ENCODE assay signal across 33 cellular contexts in the genomic region with DNA sequence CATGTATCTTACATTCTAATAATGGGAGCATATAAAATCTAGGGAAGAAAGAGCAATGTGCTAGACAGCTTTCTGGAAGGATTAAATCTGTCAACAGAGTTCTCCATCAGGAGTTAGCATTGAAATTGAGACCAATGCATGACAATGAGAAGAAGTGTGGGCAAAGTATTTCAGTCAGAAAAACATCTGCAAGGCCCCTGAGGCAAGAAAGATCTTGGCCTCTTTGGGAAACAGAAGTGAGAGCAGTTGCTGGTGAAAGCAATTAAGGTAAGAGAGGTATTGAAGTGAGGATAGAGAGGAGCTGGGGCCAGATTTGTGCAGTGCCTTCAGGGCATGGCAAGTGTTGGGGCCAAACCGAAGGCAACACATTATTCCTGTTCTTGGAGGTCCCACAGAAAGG.
"Had no signal": no experiment of that assay in that cellular context is flagged by ENCODE, and none has a peak within 500 bp of the region (broad histone marks: within the 10 kb centered on the region; RNA-seq: fewer than 3 reads in every experiment).

No MANE protein-coding gene starts in this region.

- H3K4me3 ChIP-seq: ascending aorta, breast epithelium, cardiac muscle cell, colonic mucosa, esophagus squamous epithelium, gastroesophageal sphincter had no signal

- H3K27ac Mint-ChIP-seq: activated CD4-positive, alpha-beta memory T cell treated with anti-CD3 and anti-CD28 coated beads, Interleukin-2, amount 10 ng/mL, durations not matched to agents 7 days and 5 days; activated CD4-positive, alpha-beta T cell treated with anti-CD3 and anti-CD28 coated beads, Interleukin-2, amount 10 ng/mL, durations not matched to agents 7 days and 5 days; activated naive CD4-positive, alpha-beta T cell treated with anti-CD3 and anti-CD28 coated beads, Interleukin-2, amount 10 ng/mL, durations not matched to agents 7 days and 5 days; activated naive CD4-positive, alpha-beta T cell treated with anti-CD3 and anti-CD28 coated beads, Interleukin-2, amount 50 U/mL, for 72 hours; activated naive CD8-positive, alpha-beta T cell treated with anti-CD3 and anti-CD28 coated beads, Interleukin-2, amount 10 ng/mL, durations not matched to agents 7 days and 5 days; activated T-cell treated with anti-CD3 and anti-CD28 coated beads, Interleukin-2, amount 50 U/mL, for 24 hours; activated T-cell treated with anti-CD3 and anti-CD28 coated beads, Interleukin-2, amount 50 U/mL, for 72 hours; brain; T-helper 17 cell; T-helper 2 cell treated with Interferon-gamma antibody and Interleukin-4, amounts not matched to agents 5 μg/mL and 100 μg/mL, for 36 hours had no signal

- H3K4me1 Mint-ChIP-seq: activated CD4-positive, alpha-beta memory T cell treated with anti-CD3 and anti-CD28 coated beads, Interleukin-2, amount 10 ng/mL, durations not matched to agents 7 days and 5 days; activated CD4-positive, alpha-beta T cell treated with anti-CD3 and anti-CD28 coated beads, Interleukin-2, amount 10 ng/mL, durations not matched to agents 7 days and 5 days; activated naive CD4-positive, alpha-beta T cell treated with anti-CD3 and anti-CD28 coated beads, Interleukin-2, amount 10 ng/mL, durations not matched to agents 7 days and 5 days; activated naive CD8-positive, alpha-beta T cell treated with anti-CD3 and anti-CD28 coated beads, Interleukin-2, amount 10 ng/mL, durations not matched to agents 7 days and 5 days; T-helper 17 cell had no signal

- FAIRE-seq: endometrium, endothelial cell of umbilical vein had no signal

- H3K4me3 Mint-ChIP-seq: activated CD4-positive, alpha-beta memory T cell treated with anti-CD3 and anti-CD28 coated beads, Interleukin-2, amount 10 ng/mL, durations not matched to agents 7 days and 5 days; activated CD4-positive, alpha-beta T cell treated with anti-CD3 and anti-CD28 coated beads, Interleukin-2, amount 10 ng/mL, durations not matched to agents 7 days and 5 days; activated naive CD4-positive, alpha-beta T cell treated with anti-CD3 and anti-CD28 coated beads, Interleukin-2, amount 10 ng/mL, durations not matched to agents 7 days and 5 days; activated naive CD8-positive, alpha-beta T cell treated with anti-CD3 and anti-CD28 coated beads, Interleukin-2, amount 10 ng/mL, durations not matched to agents 7 days and 5 days; activated T-cell treated with anti-CD3 and anti-CD28 coated beads, Interleukin-2, amount 50 U/mL, for 24 hours; activated T-cell treated with anti-CD3 and anti-CD28 coated beads, Interleukin-2, amount 50 U/mL, for 72 hours; brain; T-helper 17 cell; T-helper 2 cell treated with Interferon-gamma antibody and Interleukin-4, amounts not matched to agents 5 μg/mL and 100 μg/mL, for 36 hours had no signal

- H3K27me3 ChIP-seq: ascending aorta, breast epithelium, cardiac muscle cell, colonic mucosa, esophagus squamous epithelium, gastroesophageal sphincter had no signal

- H3K36me3 ChIP-seq: ascending aorta, breast epithelium, cardiac muscle cell, colonic mucosa, esophagus squamous epithelium, gastroesophageal sphincter, WERI-Rb-1 had no signal

- H3K36me3 Mint-ChIP-seq: activated naive CD4-positive, alpha-beta T cell treated with anti-CD3 and anti-CD28 coated beads, Interleukin-2, amount 10 ng/mL, durations not matched to agents 7 days and 5 days; activated naive CD8-positive, alpha-beta T cell treated with anti-CD3 and anti-CD28 coated beads, Interleukin-2, amount 10 ng/mL, durations not matched to agents 7 days and 5 days; brain had no signal

- H3K27ac ChIP-seq: ascending aorta, breast epithelium, cardiac muscle cell, colonic mucosa, epithelial cell of prostate, esophagus squamous epithelium, gastroesophageal sphincter, WERI-Rb-1 had no signal

- H3K9me3 ChIP-seq: ascending aorta, breast epithelium, colonic mucosa, esophagus squamous epithelium, gastroesophageal sphincter had no signal

- H3K27me3 Mint-ChIP-seq: activated CD4-positive, alpha-beta memory T cell treated with anti-CD3 and anti-CD28 coated beads, Interleukin-2, amount 10 ng/mL, durations not matched to agents 7 days and 5 days; activated CD4-positive, alpha-beta T cell treated with anti-CD3 and anti-CD28 coated beads, Interleukin-2, amount 10 ng/mL, durations not matched to agents 7 days and 5 days; activated naive CD4-positive, alpha-beta T cell treated with anti-CD3 and anti-CD28 coated beads, Interleukin-2, amount 10 ng/mL, durations not matched to agents 7 days and 5 days; activated naive CD8-positive, alpha-beta T cell treated with anti-CD3 and anti-CD28 coated beads, Interleukin-2, amount 10 ng/mL, durations not matched to agents 7 days and 5 days; activated T-cell treated with anti-CD3 and anti-CD28 coated beads, Interleukin-2, amount 50 U/mL, for 24 hours; brain; T-helper 17 cell had no signal

- ATAC-seq: activated naive CD4-positive, alpha-beta T cell treated with anti-CD3 and anti-CD28 coated beads, Interleukin-2, amount 50 U/mL, for 72 hours; activated T-cell treated with anti-CD3 and anti-CD28 coated beads, Interleukin-2, amount 50 U/mL, for 72 hours; gastroesophageal sphincter; T-helper 17 cell had no signal

- H3K4me1 ChIP-seq: ascending aorta, breast epithelium, colonic mucosa, esophagus squamous epithelium, gastroesophageal sphincter had no signal

- DNase-seq: activated CD4-positive, alpha-beta memory T cell treated with anti-CD3 and anti-CD28 coated beads, Interleukin-2, amount 10 ng/mL, durations not matched to agents 7 days and 5 days; activated CD4-positive, alpha-beta T cell treated with anti-CD3 and anti-CD28 coated beads for 4 hours; activated CD4-positive, alpha-beta T cell treated with anti-CD3 and anti-CD28 coated beads, Interleukin-2, amount 10 ng/mL, durations not matched to agents 7 days and 5 days; activated CD4-positive, alpha-beta T cell treated with anti-CD3 and anti-CD28 coated beads, Interleukin-2, amount 50 U/mL, for 4 hours; activated CD4-positive, CD25-positive, alpha-beta regulatory T cell; activated CD4-positive, CD25-positive, alpha-beta regulatory T cell treated with anti-CD3 and anti-CD28 coated beads, Interleukin-2, amount 50 U/mL, for 72 hours; activated CD8-positive, alpha-beta memory T cell treated with anti-CD3 and anti-CD28 coated beads, Interleukin-2, amount 50 U/mL, for 48 hours; activated gamma-delta T cell; activated naive CD4-positive, alpha-beta T cell; activated naive CD4-positive, alpha-beta T cell treated with anti-CD3 and anti-CD28 coated beads, Interleukin-2, amount 10 ng/mL, durations not matched to agents 7 days and 5 days; activated naive CD8-positive, alpha-beta T cell treated with anti-CD3 and anti-CD28 coated beads, Interleukin-2, amount 10 ng/mL, durations not matched to agents 7 days and 5 days; activated T-cell treated with anti-CD3 and anti-CD28 coated beads for 4 hours; activated T-cell treated with anti-CD3 and anti-CD28 coated beads, Interleukin-2, amount 50 U/mL, for 24 hours; activated T-cell treated with anti-CD3 and anti-CD28 coated beads, Interleukin-2, amount 50 U/mL, for 72 hours; central memory CD4-positive, alpha-beta T cell; cerebellar nuclear complex; colonic mucosa; effector CD8-positive, alpha-beta T cell; esophagus squamous epithelium; foreskin melanocyte; T-helper 17 cell; T1000; WERI-Rb-1 had no signal
